2 cellular contexts compared by ENCODE assay signal in genomic region chr14:95664046-95664445, GRCh38.
TF ChIP-seq lines count a peak whose summit lies in the region.

No MANE protein-coding gene starts in this region.

TF ChIP-seq in Ishikawa, 13 proteins besides CTCF, POLR2A, EP300 and RAD21 (continued from another document):
- no peak for TF ChIP-seq REST (IDR thresholded peaks at IDR 0.05; ENCODE audit: low read depth)

TF ChIP-seq in WTC11, 78 proteins besides CTCF, POLR2A, EP300 and RAD21 (continued from another document):
- TF ChIP-seq ATF2 (CRISPR knock-in tag; IDR thresholded peaks at IDR 0.05; ENCODE audit: borderline replicate concordance, low read depth) (no peak), MXD4 (CRISPR knock-in tag; IDR thresholded peaks at IDR 0.05; ENCODE audit: borderline replicate concordance) (no peak)
